1 cellular context compared by ENCODE assay signal in genomic region chr1:226809785-226810571, GRCh38.
TF ChIP-seq lines count a peak whose summit lies in the region.

No MANE protein-coding gene starts in this region.

TF ChIP-seq in IMR-90, 13 proteins besides CTCF, POLR2A, EP300 and RAD21 (continued from another document):
- TF ChIP-seq, protein P1, sequence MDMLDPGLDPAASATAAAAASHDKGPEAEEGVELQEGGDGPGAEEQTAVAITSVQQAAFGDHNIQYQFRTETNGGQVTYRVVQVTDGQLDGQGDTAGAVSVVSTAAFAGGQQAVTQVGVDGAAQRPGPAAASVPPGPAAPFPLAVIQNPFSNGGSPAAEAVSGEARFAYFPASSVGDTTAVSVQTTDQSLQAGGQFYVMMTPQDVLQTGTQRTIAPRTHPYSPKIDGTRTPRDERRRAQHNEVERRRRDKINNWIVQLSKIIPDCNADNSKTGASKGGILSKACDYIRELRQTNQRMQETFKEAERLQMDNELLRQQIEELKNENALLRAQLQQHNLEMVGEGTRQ (IDR thresholded peaks at IDR 0.05; ENCODE audit: low read depth, low read length) = no peak
- TF ChIP-seq CHD1 (IDR thresholded peaks at IDR 0.05; ENCODE audit: low read depth, low read length) (no peak), RFX5 (IDR thresholded peaks at IDR 0.05; ENCODE audit: low read depth, low read length) (no peak), MAFK (IDR thresholded peaks at IDR 0.05; ENCODE audit: low read depth, low read length) (no peak), BHLHE40 (IDR thresholded peaks at IDR 0.05; ENCODE audit: low read depth, low read length) (no peak), CEBPB (IDR thresholded peaks at IDR 0.05; ENCODE audit: low read depth, low read length) (no peak), MAZ (IDR thresholded peaks at IDR 0.05; ENCODE audit: borderline replicate concordance, low read depth, low read length) (no peak), SMC3 (IDR thresholded peaks at IDR 0.05; ENCODE audit: low read depth, low read length) (no peak), MXI1 (IDR thresholded peaks at IDR 0.05; ENCODE audit: borderline replicate concordance, low read depth, low read length) (no peak), ELK1 (IDR thresholded peaks at IDR 0.05; ENCODE audit: borderline replicate concordance, low read depth, low read length) (no peak)
